ENCODE assay signal across 17 cellular contexts in the genomic region with DNA sequence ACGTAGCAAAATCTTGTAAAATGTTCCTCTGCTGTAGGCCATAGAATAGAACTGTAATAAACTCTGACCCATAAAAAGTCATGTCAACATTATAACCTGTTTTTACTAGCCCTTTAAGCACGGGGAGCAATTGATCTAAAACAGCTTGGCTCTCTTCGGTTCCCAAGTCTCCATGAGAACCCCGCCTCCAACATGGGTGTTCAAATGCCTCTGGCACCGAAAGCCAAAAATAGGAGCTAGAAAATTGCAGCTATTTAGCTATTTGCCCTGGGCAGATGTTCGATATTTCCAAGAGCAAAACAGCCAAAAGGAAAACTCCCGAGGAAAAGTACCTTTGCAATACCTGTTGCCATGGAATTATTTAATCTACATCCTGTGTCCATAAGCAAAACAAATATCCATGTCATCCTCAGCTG.
DNase-seq lines count a peak whose midpoint lies in the region; ATAC-seq and TF ChIP-seq lines count a peak whose summit lies in the region.
"Had no signal": no experiment of that assay in that cellular context is flagged by ENCODE, and none has a peak within 500 bp of the region (broad histone marks: within the 10 kb centered on the region; RNA-seq: fewer than 3 reads in every experiment).

No MANE protein-coding gene starts in this region.

- no peak overlapping the region for H2BK120ac ChIP-seq in neuronal stem cell (ENCODE audit: low read depth, low read length)

- H2AFZ ChIP-seq in neuronal stem cell (ENCODE audit: low read length) = peak overlapping the region; percentile 10

- H2BK12ac ChIP-seq in neuronal stem cell (ENCODE audit: low read length) = no peak overlapping the region

- no peak overlapping the region for H3K4me2 ChIP-seq in neuronal stem cell (ENCODE audit: insufficient read depth, low read length, poor library complexity, severe bottlenecking)

- no CpG with 5 or more reads among the region's 7 CpGs for WGBS in neuronal stem cell (ENCODE audit: extremely low coverage in 2 of 2, insufficient read length in 2 of 2, insufficient replicate concordance in 1 of 2), 2 donors

- H2AK5ac ChIP-seq in neuronal stem cell (ENCODE audit: low read depth, low read length) = no peak overlapping the region

- H3K36me3 ChIP-seq in colonic mucosa = no peaks in the 10 kb centered on the region
- no peaks in the 10 kb centered on the region for H3K36me3 ChIP-seq in neuronal stem cell (replicated peaks in 1 of 2; ENCODE audit: control insufficient read depth in 2 of 2, insufficient read depth in 2 of 2, low read length in 2 of 2)
- H3K36me3 ChIP-seq: neutrophil had no signal

- no peak overlapping the region for H2BK5ac ChIP-seq in neuronal stem cell (ENCODE audit: low read length)

- no peak overlapping the region for H4K8ac ChIP-seq in neuronal stem cell (ENCODE audit: low read depth, low read length)

- intact Hi-C loops in colonic mucosa (cut with DNase I) = no loop called here

- no peak for ATAC-seq in GM18502 (IDR thresholded peaks at IDR 0.05; ENCODE audit: poor library complexity, unreplicated experiment)
- ATAC-seq: CD8-positive, alpha-beta T cell; right cardiac atrium had no signal

- H3K4ac ChIP-seq in neuronal stem cell (ENCODE audit: low read length) = no peak overlapping the region

- H3K18ac ChIP-seq in neuronal stem cell (ENCODE audit: low read length) = no peak overlapping the region

- in situ Hi-C loops in GM13977 (cut with MboI; ENCODE audit: low pct_unique_long_range_greater_than_20kb, low sequenced_read_pairs, unreplicated experiment) = no loop called here

- no peaks in the 10 kb centered on the region for H3K4me1 ChIP-seq in colonic mucosa
- H3K4me1 ChIP-seq in neuronal stem cell (ENCODE audit: control insufficient read depth in 2 of 2, insufficient read depth in 1 of 2, low read depth in 1 of 2, low read length in 2 of 2) = peaks cover 1 to 4% of the 10 kb centered on the region in 2 donors

- no peaks in the 10 kb centered on the region for H3K79me1 ChIP-seq in neuronal stem cell (ENCODE audit: low read depth, low read length)

- H3K23ac ChIP-seq in neuronal stem cell (ENCODE audit: low read depth, low read length, poor library complexity) = no peak overlapping the region

- H3K27me3 ChIP-seq in colonic mucosa (no peaks in the 10 kb centered on the region), neuronal stem cell (ENCODE audit: control insufficient read depth in 3 of 3, insufficient read depth in 3 of 3, low read depth in 1 of 3, low read length in 3 of 3) (no peaks in the 10 kb centered on the region)
- H3K27me3 ChIP-seq: neutrophil had no signal

- no peak overlapping the region for H3K14ac ChIP-seq in neuronal stem cell (ENCODE audit: low read length)

- no peak overlapping the region for H3K9ac ChIP-seq in colonic mucosa (ENCODE audit: low read depth in 2 of 2, low read length in 2 of 2)
- no peak overlapping the region for H3K9ac ChIP-seq in neuronal stem cell (ENCODE audit: low read depth, low read length, poor library complexity)

- H3K4me3 ChIP-seq in colonic mucosa (no peak overlapping the region), neuronal stem cell (ENCODE audit: low read length in 2 of 2) (no peak overlapping the region)

- no peaks in the 10 kb centered on the region for H3K9me3 ChIP-seq in colonic mucosa
- H3K9me3 ChIP-seq in neuronal stem cell (replicated peaks in 1 of 2; ENCODE audit: control insufficient read depth in 2 of 2, insufficient read depth in 1 of 2, low read depth in 1 of 2, low read length in 2 of 2) = no peaks in the 10 kb centered on the region
- H3K9me3 ChIP-seq: neutrophil had no signal

- no peak overlapping the region for H4K91ac ChIP-seq in neuronal stem cell (ENCODE audit: low read depth, low read length, poor library complexity)

- peak overlapping the region; percentile 79 for H3K27ac ChIP-seq in colonic mucosa
- no peak overlapping the region for H3K27ac ChIP-seq in neuronal stem cell (replicated peaks; ENCODE audit: low read length)
- H3K27ac ChIP-seq: neutrophil had no signal

- DNase-seq in COR-L47 (lab: John Stamatoyannopoulos, UW) (peak; percentile 40), NCI-H1694 treated with DMSO at 0.1 percent for 48 hours (lab: John Stamatoyannopoulos, UW) (peak; percentile 49), colonic mucosa (peak; percentile 68), neuronal stem cell (ENCODE audit: low spot score) (no peak), GM13977 (ENCODE audit: low spot score) (no peak), islet precursor cell (no peak)
- no peak for DNase-seq in activated CD8-positive, alpha-beta memory T cell treated with anti-CD3 and anti-CD28 coated beads, Interleukin-2, amount 50 U/mL, for 48 hours
- DNase-seq: activated CD4-positive, alpha-beta T cell treated with anti-CD3 and anti-CD28 coated beads, Interleukin-2, amount 50 U/mL, for 1 hour; activated naive CD4-positive, alpha-beta T cell treated with anti-CD3 and anti-CD28 coated beads, Interleukin-2, amount 50 U/mL, for 16 hours; activated T-cell treated with anti-CD3 and anti-CD28 coated beads for 4 hours; CD8-positive, alpha-beta T cell; H7; midbrain; NCI-H1092 treated with DMSO at 0.1 percent for 48 hours; right cardiac atrium had no signal

- no peak overlapping the region for H2BK15ac ChIP-seq in neuronal stem cell (ENCODE audit: low read length)

- TF ChIP-seq CTCF in colonic mucosa (IDR thresholded peaks at IDR 0.05) = no peak
- TF ChIP-seq CTCF in GM13977 (IDR thresholded peaks at IDR 0.05; ENCODE audit: extremely low read depth, insufficient read depth, missing control alignments) = no peak

Comparison
In these comparisons a context has a peak if more than half of its experiments do, and no peak if none do; other contexts are left out.
1. DNase-seq: peak in COR-L47 (single experiment), NCI-H1694 treated with DMSO at 0.1 percent for 48 hours (single experiment) and colonic mucosa (single experiment); none in neuronal stem cell (single experiment), activated CD8-positive, alpha-beta memory T cell treated with anti-CD3 and anti-CD28 coated beads, Interleukin-2, amount 50 U/mL, for 48 hours (single experiment), GM13977 (single experiment) and islet precursor cell (single experiment).